Comparison of ENCODE assay signal across 21 cellular contexts in genomic region chr15:65917936-65918335, GRCh38. TPM values are rescaled to one million over a fixed set of nuclear protein-coding genes. Genes with fewer than 3 reads are reported as not detected.
DNase-seq lines count a peak whose midpoint lies in the region; ATAC-seq and TF ChIP-seq lines count a peak whose summit lies in the region.
"Had no signal": no experiment of that assay in that cellular context is flagged by ENCODE, and none has a peak within 500 bp of the region (broad histone marks: within the 10 kb centered on the region; RNA-seq: fewer than 3 reads in every experiment).

No MANE protein-coding gene starts in this region.

- H3K9me3 Mint-ChIP-seq in activated naive CD8-positive, alpha-beta T cell treated with anti-CD3 and anti-CD28 coated beads, Interleukin-2, amount 10 ng/mL, durations not matched to agents 7 days and 5 days = no peaks in the 10 kb centered on the region
- no peaks in the 10 kb centered on the region for H3K9me3 Mint-ChIP-seq in activated naive CD8-positive, alpha-beta T cell treated with anti-CD3 and anti-CD28 coated beads for 36 hours
- H3K9me3 Mint-ChIP-seq in activated T-helper 1 cell treated with anti-CD3 and anti-CD28 coated beads, Interleukin-12 subunit alpha, Interleukin-12 subunit beta, Interleukin-2, Interleukin-4 antibody, amounts not matched to agents 30 ng/mL and 10 ng/mL and 1 ng/mL, durations not matched to agents 14 hours and 24 hours and 36 hours = no peaks in the 10 kb centered on the region
- no peaks in the 10 kb centered on the region for H3K9me3 Mint-ChIP-seq in stimulated activated effector memory CD8-positive, alpha-beta T cell treated with anti-CD3 and anti-CD28 coated beads, Interleukin-12 subunit alpha, Interleukin-12 subunit beta, amount 100 ng/mL, for 72 hours
- H3K9me3 Mint-ChIP-seq: CD14-positive monocyte, H9 had no signal

- H3K4me1 ChIP-seq in HEK293 (ENCODE audit: control insufficient read depth, insufficient read depth, low read length) = no peaks in the 10 kb centered on the region
- H3K4me1 ChIP-seq in suprapubic skin = peaks cover 5% of the 10 kb centered on the region
- H3K4me1 ChIP-seq: SJCRH30 had no signal

- H3K27ac ChIP-seq in HEK293 (ENCODE audit: extremely low read depth, low read depth, low read length) = no peak overlapping the region
- no peak overlapping the region for H3K27ac ChIP-seq in suprapubic skin
- H3K27ac ChIP-seq: SJCRH30 had no signal

- H3K27me3 Mint-ChIP-seq in activated naive CD8-positive, alpha-beta T cell treated with anti-CD3 and anti-CD28 coated beads, Interleukin-2, amount 10 ng/mL, durations not matched to agents 7 days and 5 days = no peaks in the 10 kb centered on the region
- H3K27me3 Mint-ChIP-seq in activated naive CD8-positive, alpha-beta T cell treated with anti-CD3 and anti-CD28 coated beads for 36 hours = no peaks in the 10 kb centered on the region
- no peaks in the 10 kb centered on the region for H3K27me3 Mint-ChIP-seq in activated T-helper 1 cell treated with anti-CD3 and anti-CD28 coated beads, Interleukin-12 subunit alpha, Interleukin-12 subunit beta, Interleukin-2, Interleukin-4 antibody, amounts not matched to agents 30 ng/mL and 10 ng/mL and 1 ng/mL, durations not matched to agents 14 hours and 24 hours and 36 hours (ENCODE audit: insufficient read depth)

- no peak for DNase-seq in activated naive CD8-positive, alpha-beta T cell treated with anti-CD3 and anti-CD28 coated beads, Interleukin-2, amount 10 ng/mL, durations not matched to agents 7 days and 5 days
- no peak for DNase-seq in activated naive CD8-positive, alpha-beta T cell treated with anti-CD3 and anti-CD28 coated beads for 36 hours
- DNase-seq in activated T-helper 1 cell treated with anti-CD3 and anti-CD28 coated beads, Interleukin-12 subunit alpha, Interleukin-12 subunit beta, Interleukin-2, Interleukin-4 antibody, amounts not matched to agents 30 ng/mL and 10 ng/mL and 1 ng/mL, durations not matched to agents 14 hours and 24 hours and 36 hours (ENCODE audit: low spot score) = no peak
- DNase-seq in stimulated activated effector memory CD8-positive, alpha-beta T cell treated with anti-CD3 and anti-CD28 coated beads, Interleukin-12 subunit alpha, Interleukin-12 subunit beta, amount 100 ng/mL, for 72 hours (ENCODE audit: low spot score in 2 of 2) = no peak
- no peak for DNase-seq in activated CD8-positive, alpha-beta memory T cell treated with anti-CD3 and anti-CD28 coated beads, Interleukin-2, amount 50 U/mL, for 4 hours
- no peak for DNase-seq in suprapubic skin (ENCODE audit: low spot score in 2 of 2)
- DNase-seq: DND-41, H9, IMR-90, Kasumi-1, MG63, NCI-H1048, NCI-H1436, NCI-H1930, NCI-H226, NCI-H524, NCI-H82, SJCRH30 had no signal

- no peak overlapping the region for H3K4me3 Mint-ChIP-seq in activated naive CD8-positive, alpha-beta T cell treated with anti-CD3 and anti-CD28 coated beads, Interleukin-2, amount 10 ng/mL, durations not matched to agents 7 days and 5 days
- no peak overlapping the region for H3K4me3 Mint-ChIP-seq in activated naive CD8-positive, alpha-beta T cell treated with anti-CD3 and anti-CD28 coated beads for 36 hours
- peak overlapping the region; percentile 42 for H3K4me3 Mint-ChIP-seq in activated T-helper 1 cell treated with anti-CD3 and anti-CD28 coated beads, Interleukin-12 subunit alpha, Interleukin-12 subunit beta, Interleukin-2, Interleukin-4 antibody, amounts not matched to agents 30 ng/mL and 10 ng/mL and 1 ng/mL, durations not matched to agents 14 hours and 24 hours and 36 hours
- H3K4me3 Mint-ChIP-seq in stimulated activated effector memory CD8-positive, alpha-beta T cell treated with anti-CD3 and anti-CD28 coated beads, Interleukin-12 subunit alpha, Interleukin-12 subunit beta, amount 100 ng/mL, for 72 hours = no peak overlapping the region
- H3K4me3 Mint-ChIP-seq: CD14-positive monocyte, H9 had no signal

- no peak for TF ChIP-seq EP300 in suprapubic skin (IDR thresholded peaks at IDR 0.05)

- ATAC-seq in activated naive CD8-positive, alpha-beta T cell treated with anti-CD3 and anti-CD28 coated beads, Interleukin-2, amount 10 ng/mL, durations not matched to agents 7 days and 5 days (ENCODE audit: low read depth) = no peak
- ATAC-seq in stimulated activated effector memory CD8-positive, alpha-beta T cell treated with anti-CD3 and anti-CD28 coated beads, Interleukin-12 subunit alpha, Interleukin-12 subunit beta, amount 100 ng/mL, for 72 hours = no peak
- ATAC-seq in GM19351 (IDR thresholded peaks at IDR 0.05; ENCODE audit: unreplicated experiment) = no peak

- H3K27me3 ChIP-seq in suprapubic skin = no peaks in the 10 kb centered on the region
- H3K27me3 ChIP-seq: MG63, SJCRH30 had no signal

- H3K4me3 ChIP-seq in HEK293 (ENCODE audit: low read depth, low read length) (no peak overlapping the region), suprapubic skin (no peak overlapping the region)
- H3K4me3 ChIP-seq: MG63, SJCRH30 had no signal

- POLR2A ChIA-PET in activated naive CD8-positive, alpha-beta T cell treated with anti-CD3 and anti-CD28 coated beads, Interleukin-2, amount 10 ng/mL, durations not matched to agents 7 days and 5 days (lab: Charles Lee) = no interaction called here
- POLR2A ChIA-PET in HEK293 (lab: Yijun Ruan, JAX) = no interaction called here

- TF ChIP-seq POLR2A in suprapubic skin (IDR thresholded peaks at IDR 0.05) = no peak

- CTCF ChIA-PET in HEK293 (lab: Yijun Ruan, JAX) = interaction anchor here (0.6 to 1.5 kb wide), 3 partner anchors 61 to 334 kb away, joined by 3 to 4 read pairs (median 3); no protein-coding TSS in a partner anchor

- H3K36me3 ChIP-seq in HEK293 (ENCODE audit: control insufficient read depth in 2 of 2, insufficient read depth in 1 of 2, low read length in 2 of 2) (peaks cover 0 to 18% of the 10 kb centered on the region in 2 experiments; a peak in 1 of 3 replicates), suprapubic skin (no peaks in the 10 kb centered on the region)
- H3K36me3 ChIP-seq: MG63, SJCRH30 had no signal

- peak overlapping the region; percentile 42 for H3K27ac Mint-ChIP-seq in activated naive CD8-positive, alpha-beta T cell treated with anti-CD3 and anti-CD28 coated beads, Interleukin-2, amount 10 ng/mL, durations not matched to agents 7 days and 5 days
- no peak overlapping the region for H3K27ac Mint-ChIP-seq in activated naive CD8-positive, alpha-beta T cell treated with anti-CD3 and anti-CD28 coated beads for 36 hours
- peak overlapping the region; percentile 83 for H3K27ac Mint-ChIP-seq in activated T-helper 1 cell treated with anti-CD3 and anti-CD28 coated beads, Interleukin-12 subunit alpha, Interleukin-12 subunit beta, Interleukin-2, Interleukin-4 antibody, amounts not matched to agents 30 ng/mL and 10 ng/mL and 1 ng/mL, durations not matched to agents 14 hours and 24 hours and 36 hours
- H3K27ac Mint-ChIP-seq in stimulated activated effector memory CD8-positive, alpha-beta T cell treated with anti-CD3 and anti-CD28 coated beads, Interleukin-12 subunit alpha, Interleukin-12 subunit beta, amount 100 ng/mL, for 72 hours = peak overlapping the region; percentile 88

- H3K36me3 Mint-ChIP-seq in activated naive CD8-positive, alpha-beta T cell treated with anti-CD3 and anti-CD28 coated beads, Interleukin-2, amount 10 ng/mL, durations not matched to agents 7 days and 5 days = no peaks in the 10 kb centered on the region
- no peaks in the 10 kb centered on the region for H3K36me3 Mint-ChIP-seq in activated naive CD8-positive, alpha-beta T cell treated with anti-CD3 and anti-CD28 coated beads for 36 hours
- peaks cover 11% of the 10 kb centered on the region for H3K36me3 Mint-ChIP-seq in activated T-helper 1 cell treated with anti-CD3 and anti-CD28 coated beads, Interleukin-12 subunit alpha, Interleukin-12 subunit beta, Interleukin-2, Interleukin-4 antibody, amounts not matched to agents 30 ng/mL and 10 ng/mL and 1 ng/mL, durations not matched to agents 14 hours and 24 hours and 36 hours (ENCODE audit: low read depth)
- H3K36me3 Mint-ChIP-seq in stimulated activated effector memory CD8-positive, alpha-beta T cell treated with anti-CD3 and anti-CD28 coated beads, Interleukin-12 subunit alpha, Interleukin-12 subunit beta, amount 100 ng/mL, for 72 hours = no peaks in the 10 kb centered on the region

- no peak for TF ChIP-seq CTCF in HEK293 (tag by site-specific recombination; IDR thresholded peaks at IDR 0.05)
- no peak for TF ChIP-seq CTCF in suprapubic skin (IDR thresholded peaks at IDR 0.05)

- 91% methylated on average over 4 of the region's 4 CpGs for WGBS in suprapubic skin

- H3K4me1 Mint-ChIP-seq in activated naive CD8-positive, alpha-beta T cell treated with anti-CD3 and anti-CD28 coated beads, Interleukin-2, amount 10 ng/mL, durations not matched to agents 7 days and 5 days = peaks cover 9% of the 10 kb centered on the region
- H3K4me1 Mint-ChIP-seq in activated naive CD8-positive, alpha-beta T cell treated with anti-CD3 and anti-CD28 coated beads for 36 hours = peaks cover 26% of the 10 kb centered on the region
- H3K4me1 Mint-ChIP-seq in activated T-helper 1 cell treated with anti-CD3 and anti-CD28 coated beads, Interleukin-12 subunit alpha, Interleukin-12 subunit beta, Interleukin-2, Interleukin-4 antibody, amounts not matched to agents 30 ng/mL and 10 ng/mL and 1 ng/mL, durations not matched to agents 14 hours and 24 hours and 36 hours (ENCODE audit: low read depth) = peaks cover 57% of the 10 kb centered on the region
- H3K4me1 Mint-ChIP-seq in stimulated activated effector memory CD8-positive, alpha-beta T cell treated with anti-CD3 and anti-CD28 coated beads, Interleukin-12 subunit alpha, Interleukin-12 subunit beta, amount 100 ng/mL, for 72 hours = peaks cover 41% of the 10 kb centered on the region
- H3K4me1 Mint-ChIP-seq: CD14-positive monocyte had no signal

- intact Hi-C loops in activated T-helper 1 cell treated with anti-CD3 and anti-CD28 coated beads, Interleukin-12 subunit alpha, Interleukin-12 subunit beta, Interleukin-2, Interleukin-4 antibody, amounts not matched to agents 30 ng/mL and 10 ng/mL and 1 ng/mL, durations not matched to agents 14 hours and 24 hours and 36 hours (cut with micrococcal nuclease) = loop anchor here (1.0 to 2.0 kb wide), 4 partner anchors 31 to 99 kb away; partner anchors contain the start of gene RAB11A

- no peaks in the 10 kb centered on the region for H3K9me3 ChIP-seq in HEK293 (ENCODE audit: control insufficient read depth, insufficient read depth, low read depth, low read length)
- no peaks in the 10 kb centered on the region for H3K9me3 ChIP-seq in suprapubic skin
- H3K9me3 ChIP-seq: MG63, SJCRH30 had no signal

RNA-seq across cellular contexts. Expression of gene RAB11A, which starts 48.6 kb away (rescaled TPM):
- 100 to 1,000 TPM; 141 to 151 TPM for total RNA-seq in activated naive CD8-positive, alpha-beta T cell treated with anti-CD3 and anti-CD28 coated beads, Interleukin-2, amount 10 ng/mL, durations not matched to agents 7 days and 5 days
- total RNA-seq in activated naive CD8-positive, alpha-beta T cell treated with anti-CD3 and anti-CD28 coated beads for 36 hours = 100 to 1,000 TPM; 129 to 130 TPM
- total RNA-seq in activated T-helper 1 cell treated with anti-CD3 and anti-CD28 coated beads, Interleukin-12 subunit alpha, Interleukin-12 subunit beta, Interleukin-2, Interleukin-4 antibody, amounts not matched to agents 30 ng/mL and 10 ng/mL and 1 ng/mL, durations not matched to agents 14 hours and 24 hours and 36 hours = 161 and 171 TPM in 2 replicates
- total RNA-seq in suprapubic skin = 100 to 1,000 TPM; 150 to 650 (median 425) TPM
